Comparison of ENCODE assay signal across 21 cellular contexts in the genomic region with DNA sequence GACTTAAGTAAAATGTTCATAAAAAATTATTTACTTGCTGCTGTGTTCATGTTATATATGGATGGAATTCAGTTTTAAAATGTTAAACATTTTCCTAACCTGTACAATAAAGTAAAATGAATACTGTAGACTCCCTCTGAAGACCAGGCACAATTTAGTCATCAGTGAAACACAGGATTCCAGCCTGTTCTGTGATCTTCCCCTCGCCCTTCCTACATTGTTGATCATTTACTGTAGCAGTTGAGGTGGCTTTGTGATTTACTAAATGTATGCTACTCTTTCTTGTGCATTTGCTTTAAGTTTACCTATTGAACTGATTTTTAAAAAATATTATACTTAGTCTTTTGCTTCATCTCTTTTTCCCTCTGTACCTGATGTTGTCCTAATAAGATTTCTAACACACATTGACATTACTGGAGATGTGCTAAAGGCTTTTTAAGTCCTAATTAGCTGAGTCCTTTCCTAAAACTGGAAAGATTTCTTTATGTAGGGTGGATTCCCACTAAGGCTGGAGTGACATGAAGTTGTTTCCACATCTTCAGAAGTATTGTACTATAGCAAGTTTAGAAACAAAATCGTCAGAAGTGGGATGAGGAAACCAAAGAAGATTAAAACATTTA.
"Had no signal": no experiment of that assay in that cellular context is flagged by ENCODE, and none has a peak within 500 bp of the region (broad histone marks: within the 10 kb centered on the region; RNA-seq: fewer than 3 reads in every experiment).

No MANE protein-coding gene starts in this region.

- H3K4me3 ChIP-seq: colonic mucosa, esophagus muscularis mucosa, gastroesophageal sphincter, heart left ventricle, left lung, lower lobe of right lung, mucosa of descending colon had no signal

- H3K27me3 ChIP-seq: colonic mucosa, esophagus muscularis mucosa, foreskin keratinocyte, gastroesophageal sphincter, heart left ventricle, left lung had no signal

- H3K4me1 ChIP-seq: colonic mucosa, foreskin keratinocyte had no signal

- ATAC-seq: effector memory CD8-positive, alpha-beta T cell; foreskin keratinocyte; gastroesophageal sphincter; heart left ventricle; left cardiac atrium; left lung; left ventricle myocardium superior; lower lobe of right lung; mucosa of descending colon; naive thymus-derived CD8-positive, alpha-beta T cell had no signal

- DNase-seq: colonic mucosa; cortex of kidney; effector CD8-positive, alpha-beta T cell; effector memory CD8-positive, alpha-beta T cell; endodermal cell; foreskin keratinocyte; heart left ventricle; hippocampal formation; left cardiac atrium; left ventricle myocardium superior; lower lobe of right lung; mesenchymal stem cell; mucosa of descending colon; naive B cell; naive thymus-derived CD8-positive, alpha-beta T cell had no signal

- FAIRE-seq: endothelial cell of umbilical vein, islet of Langerhans, keratinocyte had no signal

- H3K36me3 ChIP-seq: colonic mucosa had no signal

- H3K27ac ChIP-seq: colonic mucosa, esophagus muscularis mucosa, foreskin keratinocyte, gastroesophageal sphincter, heart left ventricle, left lung, lower lobe of right lung had no signal

- H3K9me3 ChIP-seq: colonic mucosa, esophagus muscularis mucosa, gastroesophageal sphincter, heart left ventricle, left lung, lower lobe of right lung, mucosa of descending colon had no signal
